Comparison of ENCODE assay signal across 8 cellular contexts in genomic region chr4:143558823-143559756, GRCh38. TPM values are rescaled to one million over a fixed set of nuclear protein-coding genes. Genes with fewer than 3 reads are reported as not detected.
DNase-seq lines count a peak whose midpoint lies in the region; ATAC-seq and TF ChIP-seq lines count a peak whose summit lies in the region.

No MANE protein-coding gene starts in this region.

- peaks cover 8% of the 10 kb centered on the region for H3K4me1 ChIP-seq in CD8-positive, alpha-beta T cell (ENCODE audit: insufficient read depth, low read length)
- H3K4me1 ChIP-seq in testis = peaks cover 7% of the 10 kb centered on the region

- intact Hi-C loops in CD8-positive, alpha-beta T cell (cut with DNase I, micrococcal nuclease) = loop anchor here (2.0 to 10.0 kb wide), 4 partner anchors 46 to 1502 kb away; partner anchors contain the start of genes SMARCA5 (in 2 of the 2), GYPA (in 1 of the 2) and USP38 (in 1 of the 2)
- intact Hi-C loops in testis (cut with DNase I; ENCODE audit: low total_unique reads) = no loop called here

- peak overlapping the region; percentile 90 for H3K27ac Mint-ChIP-seq in CD8-positive, alpha-beta T cell

- peak overlapping the region; percentile 70 for H3K27ac ChIP-seq in CD8-positive, alpha-beta T cell (ENCODE audit: low read depth, low read length)
- peak overlapping the region; percentile 23 to 76 for H3K27ac ChIP-seq in testis

- no peaks in the 10 kb centered on the region for H3K9me3 Mint-ChIP-seq in CD8-positive, alpha-beta T cell

- H3K36me3 Mint-ChIP-seq in CD8-positive, alpha-beta T cell = peaks cover 11% of the 10 kb centered on the region

- DNase-seq in CD8-positive, alpha-beta T cell = peak; percentile 42 to 81 (median 66)
- DNase-seq in HK-2 (ENCODE audit: unreplicated experiment) (peak; percentile 78), RPMI7951 (ENCODE audit: low read depth) (peak; percentile 42), globus pallidus (ENCODE audit: low spot score) (peak; percentile 31), omental fat pad (ENCODE audit: low spot score) (no peak), testis (peak; percentile 85)
- peak; percentile 65 for DNase-seq in activated naive CD4-positive, alpha-beta T cell treated with Interleukin-2 at 50 U/mL for 16 hours

- peak overlapping the region; percentile 93 for H3K4me3 Mint-ChIP-seq in CD8-positive, alpha-beta T cell

- 3% methylated on average over 29 to 56 of the region's 57 CpGs for WGBS in testis, 2 donors

- peaks cover 18% of the 10 kb centered on the region for H3K4me1 Mint-ChIP-seq in CD8-positive, alpha-beta T cell (ENCODE audit: low read depth)

- H3K9me3 ChIP-seq in CD8-positive, alpha-beta T cell (ENCODE audit: low read length) = no peaks in the 10 kb centered on the region
- no peaks in the 10 kb centered on the region for H3K9me3 ChIP-seq in testis

- POLR2A ChIA-PET in CD8-positive, alpha-beta T cell (lab: Charles Lee) = interaction anchor here (1.0 to 1.4 kb wide), 3 partner anchors 9 to 48 kb away, joined by 3 to 4 read pairs (median 4); no protein-coding TSS in a partner anchor

- CTCF ChIA-PET in CD8-positive, alpha-beta T cell (lab: Charles Lee) = interaction anchor here (0.7 to 2.5 kb wide), 10 partner anchors 10 to 1503 kb away, joined by 3 to 13 read pairs (median 4); partner anchors contain the start of gene SMARCA5

- peak overlapping the region; percentile 75 for H3K4me3 ChIP-seq in CD8-positive, alpha-beta T cell (ENCODE audit: low read depth, low read length)
- peak overlapping the region; percentile 58 to 66 for H3K4me3 ChIP-seq in testis

- H3K27me3 ChIP-seq in CD8-positive, alpha-beta T cell (ENCODE audit: insufficient read depth, low read length) = no peaks in the 10 kb centered on the region
- no peaks in the 10 kb centered on the region for H3K27me3 ChIP-seq in testis

- peak; percentile 78 for ATAC-seq in CD8-positive, alpha-beta T cell
- peak; percentile 91 for ATAC-seq in GM19397 (IDR thresholded peaks at IDR 0.05; ENCODE audit: unreplicated experiment)
- peak; percentile 86 for ATAC-seq in omental fat pad (ENCODE audit: low FRiP score)

- H3K27me3 Mint-ChIP-seq in CD8-positive, alpha-beta T cell (ENCODE audit: low read depth) = no peaks in the 10 kb centered on the region

- no peak for TF ChIP-seq POLR2A in testis (IDR thresholded peaks at IDR 0.05)

- no peaks in the 10 kb centered on the region for H3K36me3 ChIP-seq in CD8-positive, alpha-beta T cell (ENCODE audit: insufficient read depth, low read length)
- H3K36me3 ChIP-seq in testis (ENCODE audit: low read depth, missing control alignments) = no peaks in the 10 kb centered on the region

- peak; percentile 37 for TF ChIP-seq CTCF in CD8-positive, alpha-beta T cell (IDR thresholded peaks at IDR 0.05)
- TF ChIP-seq CTCF in omental fat pad (IDR thresholded peaks at IDR 0.05) = no peak
- TF ChIP-seq CTCF in testis (IDR thresholded peaks at IDR 0.05) = peak; percentile 6 to 39 (median 23)

RNA-seq across cellular contexts. Expression of gene SMARCA5, which starts 45.6 kb away (rescaled TPM):
- total RNA-seq in CD8-positive, alpha-beta T cell = 10 to 100 TPM; 57.9 to 63.1 TPM
- total RNA-seq in RPMI7951 (2014; rRNA removed; shearing (Covaris generic)) = 28.4 and 34.1 TPM in 2 replicates
- total RNA-seq in omental fat pad = 10 to 100 TPM; 25.5 to 35.2 (median 30.5) TPM
- 100 to 1,000 TPM in 1 of 2 donors, 10 to 100 TPM in 1; 82.8 to 108 TPM for total RNA-seq in testis
- polyA plus RNA-seq in testis (ENCODE audit: insufficient read depth, low read depth, low replicate concordance) = 46.2 TPM

Comparison
In these comparisons a context has a peak if more than half of its experiments do, and no peak if none do; other contexts are left out.
1. CTCF ChIP-seq: peak in CD8-positive, alpha-beta T cell (single experiment) and testis (3 of 3); none in omental fat pad (0 of 3).
2. Peak in every context shown above with its lines, with median percentiles within 50 percentile points of each other: ATAC-seq.